ENCODE assay signal across 8 cellular contexts in genomic region chr17:28042657-28042720, GRCh38. TPM values are rescaled to one million over a fixed set of nuclear protein-coding genes. Genes with fewer than 3 reads are reported as not detected.
DNase-seq lines count a peak whose midpoint lies in the region; ATAC-seq and TF ChIP-seq lines count a peak whose summit lies in the region.

TSS of gene NLK (plus strand) at chr17:28042677. CDS start at chr17:28042874, 197 bp downstream.

- H3K4me1 Mint-ChIP-seq in GM23338, result peaks cover 50% of the 10 kb centered on the region
- peaks cover 62% of the 10 kb centered on the region for H3K4me1 Mint-ChIP-seq in activated CD8-positive, alpha-beta T cell treated with anti-CD3 and anti-CD28 coated beads for 36 hours (ENCODE audit: low read depth)

- intact Hi-C loops in activated CD8-positive, alpha-beta T cell treated with anti-CD3 and anti-CD28 coated beads for 36 hours (cut with micrococcal nuclease), result loop anchor here (10.0 kb wide), 1 partner anchor 568 kb away; no protein-coding TSS in a partner anchor
- intact Hi-C loops in left ventricle myocardium superior (cut with micrococcal nuclease), result no loop called here
- intact Hi-C loops in sigmoid colon (cut with DNase I), result loop anchor here (5.0 kb wide), 1 partner anchor 275 kb away; the partner anchor contains the start of gene TMEM97

- peak within 1 kb of the TSS; percentile 65 for H3K4me3 ChIP-seq in GM23338
- H3K4me3 ChIP-seq in sigmoid colon, result peak within 1 kb of the TSS; percentile 89 to 98 (median 97)

- H3K27ac Mint-ChIP-seq in GM23338, result peak within 1 kb of the TSS; percentile 89
- peak within 1 kb of the TSS; percentile 86 for H3K27ac Mint-ChIP-seq in activated CD8-positive, alpha-beta T cell treated with anti-CD3 and anti-CD28 coated beads for 36 hours

- no peaks in the 10 kb centered on the region for H3K27me3 ChIP-seq in GM23338 (ENCODE audit: insufficient read depth)
- H3K27me3 ChIP-seq in sigmoid colon, result no peaks in the 10 kb centered on the region

- no peak for DNase-seq in GM23338 (ENCODE audit: low spot score)
- DNase-seq in activated CD8-positive, alpha-beta T cell treated with anti-CD3 and anti-CD28 coated beads for 36 hours, result no peak
- no peak for DNase-seq in left ventricle myocardium superior
- DNase-seq in sigmoid colon, result no peak
- DNase-seq in DMS153 treated with DMSO at 0.1 percent for 48 hours (lab: John Stamatoyannopoulos, UW; ENCODE audit: unreplicated experiment), result no peak

- POLR2A ChIA-PET in activated CD8-positive, alpha-beta T cell treated with anti-CD3 and anti-CD28 coated beads for 36 hours (lab: Charles Lee), result no interaction called here

- H3K27ac ChIP-seq in GM23338 (ENCODE audit: low read depth) (0 out of 2 replicates have a peak within 1 kb of the TSS, but pooled peaks have one; percentile 22), sigmoid colon (peak within 1 kb of the TSS; percentile 92 to 97 (median 94))

- no peaks in the 10 kb centered on the region for H3K9me3 ChIP-seq in sigmoid colon

- ATAC-seq in GM23338 (no peak), left ventricle myocardium superior (no peak), GM19452 (IDR thresholded peaks at IDR 0.05; ENCODE audit: unreplicated experiment) (no peak), HG02938 (IDR thresholded peaks at IDR 0.05; ENCODE audit: unreplicated experiment) (no peak), GM21786 (IDR thresholded peaks at IDR 0.05; ENCODE audit: unreplicated experiment) (no peak)
- ATAC-seq in activated CD8-positive, alpha-beta T cell treated with anti-CD3 and anti-CD28 coated beads for 36 hours, result no peak

- no peak for TF ChIP-seq EP300 in sigmoid colon (IDR thresholded peaks at IDR 0.05)

- H3K36me3 Mint-ChIP-seq in GM23338 (ENCODE audit: low read depth), result peaks cover 19% of the 10 kb centered on the region
- H3K36me3 Mint-ChIP-seq in activated CD8-positive, alpha-beta T cell treated with anti-CD3 and anti-CD28 coated beads for 36 hours (ENCODE audit: low read depth), result peaks cover 11% of the 10 kb centered on the region

- H3K27me3 Mint-ChIP-seq in GM23338 (ENCODE audit: insufficient read depth, low read depth, poor library complexity), result peaks cover 6% of the 10 kb centered on the region
- H3K27me3 Mint-ChIP-seq in activated CD8-positive, alpha-beta T cell treated with anti-CD3 and anti-CD28 coated beads for 36 hours, result no peaks in the 10 kb centered on the region

- CTCF ChIA-PET in activated CD8-positive, alpha-beta T cell treated with anti-CD3 and anti-CD28 coated beads for 36 hours (lab: Charles Lee), result interaction anchor here (1.2 to 1.4 kb wide), 2 partner anchors 9 to 163 kb away, joined by 3 read pairs; no protein-coding TSS in a partner anchor

- H3K36me3 ChIP-seq in GM23338 (ENCODE audit: insufficient read depth) (no peaks in the 10 kb centered on the region), sigmoid colon (no peaks in the 10 kb centered on the region)

- 91 to 93% methylated on average over 1 of the region's 1 CpG for WGBS in sigmoid colon, 2 donors

- H4K20me1 ChIP-seq in GM23338 (replicated peaks; ENCODE audit: insufficient read depth), result 0 out of 2 replicates have a peak, but pooled peaks cover 7% of the 10 kb centered on the region

- no peaks in the 10 kb centered on the region for H3K9me2 ChIP-seq in GM23338 (ENCODE audit: insufficient read depth)

- H3K79me2 ChIP-seq in GM23338 (replicated peaks; ENCODE audit: insufficient read depth), result peaks cover 56% of the 10 kb centered on the region

- peak within 1 kb of the TSS; percentile 95 for H3K4me3 Mint-ChIP-seq in GM23338
- peak within 1 kb of the TSS; percentile 77 for H3K4me3 Mint-ChIP-seq in activated CD8-positive, alpha-beta T cell treated with anti-CD3 and anti-CD28 coated beads for 36 hours

- H3K4me2 ChIP-seq in GM23338, result peak within 1 kb of the TSS; percentile 74

- no peak within 1 kb of the TSS for H2AFZ ChIP-seq in GM23338

- H3K9me3 Mint-ChIP-seq in GM23338, result no peaks in the 10 kb centered on the region
- no peaks in the 10 kb centered on the region for H3K9me3 Mint-ChIP-seq in activated CD8-positive, alpha-beta T cell treated with anti-CD3 and anti-CD28 coated beads for 36 hours

- TF ChIP-seq POLR2A in sigmoid colon (IDR thresholded peaks at IDR 0.05), result no peak

- H3K4me1 ChIP-seq in GM23338 (ENCODE audit: insufficient read depth) (peaks cover 52% of the 10 kb centered on the region), sigmoid colon (peaks cover 0 to 45% (median 29%) of the 10 kb centered on the region in 4 donors)

- H3F3A ChIP-seq in GM23338 (replicated peaks; ENCODE audit: low read depth), result no peaks in the 10 kb centered on the region

- no peak for TF ChIP-seq CTCF in GM23338 (conservative IDR thresholded peaks at IDR 0.05; ENCODE audit: low read depth in 2 of 2)
- TF ChIP-seq CTCF in activated CD8-positive, alpha-beta T cell treated with anti-CD3 and anti-CD28 coated beads for 36 hours (IDR thresholded peaks at IDR 0.05), result no peak
- TF ChIP-seq CTCF in sigmoid colon (IDR thresholded peaks at IDR 0.05), result no peak

TF ChIP-seq in GM23338, 12 proteins besides CTCF, POLR2A, EP300 and RAD21 (continues in another document):
- TF ChIP-seq EZH2 (IDR thresholded peaks at IDR 0.05; ENCODE audit: low read depth, unreplicated experiment), result no peak
- no peak for TF ChIP-seq REST (IDR thresholded peaks at IDR 0.05; ENCODE audit: unreplicated experiment)
- TF ChIP-seq STAT1 (IDR thresholded peaks at IDR 0.05; ENCODE audit: unreplicated experiment), result no peak
- TF ChIP-seq CREB1 (CRISPR knock-in tag; IDR thresholded peaks at IDR 0.05; ENCODE audit: low read depth), result no peak
- TF ChIP-seq ETS1 (IDR thresholded peaks at IDR 0.05), result no peak

RNA-seq across cellular contexts. Expression of gene NLK, which starts in this region (rescaled TPM):
- total RNA-seq in GM23338 (2014; rRNA removed; shearing (Covaris generic)), result 67.7 and 78.5 TPM in 2 replicates
- polyA plus RNA-seq in GM23338 (2016; fragmentation: Nextera tagmentation; extraction: Ambion mirVana), result 31.9 and 34.7 TPM in 2 replicates
- 1 to 10 TPM; 7.3 to 7.8 TPM for total RNA-seq in activated CD8-positive, alpha-beta T cell treated with anti-CD3 and anti-CD28 coated beads for 36 hours
- 22.8 TPM for total RNA-seq in left ventricle myocardium superior
- total RNA-seq in sigmoid colon, result 10 to 100 TPM; 15.0 to 17.1 (median 15.2) TPM
- 10 to 100 TPM in 1 of 3 donors, 1 to 10 TPM in 2; 9.3 to 11.8 (median 9.6) TPM for polyA plus RNA-seq in sigmoid colon
